In the genomic region with DNA sequence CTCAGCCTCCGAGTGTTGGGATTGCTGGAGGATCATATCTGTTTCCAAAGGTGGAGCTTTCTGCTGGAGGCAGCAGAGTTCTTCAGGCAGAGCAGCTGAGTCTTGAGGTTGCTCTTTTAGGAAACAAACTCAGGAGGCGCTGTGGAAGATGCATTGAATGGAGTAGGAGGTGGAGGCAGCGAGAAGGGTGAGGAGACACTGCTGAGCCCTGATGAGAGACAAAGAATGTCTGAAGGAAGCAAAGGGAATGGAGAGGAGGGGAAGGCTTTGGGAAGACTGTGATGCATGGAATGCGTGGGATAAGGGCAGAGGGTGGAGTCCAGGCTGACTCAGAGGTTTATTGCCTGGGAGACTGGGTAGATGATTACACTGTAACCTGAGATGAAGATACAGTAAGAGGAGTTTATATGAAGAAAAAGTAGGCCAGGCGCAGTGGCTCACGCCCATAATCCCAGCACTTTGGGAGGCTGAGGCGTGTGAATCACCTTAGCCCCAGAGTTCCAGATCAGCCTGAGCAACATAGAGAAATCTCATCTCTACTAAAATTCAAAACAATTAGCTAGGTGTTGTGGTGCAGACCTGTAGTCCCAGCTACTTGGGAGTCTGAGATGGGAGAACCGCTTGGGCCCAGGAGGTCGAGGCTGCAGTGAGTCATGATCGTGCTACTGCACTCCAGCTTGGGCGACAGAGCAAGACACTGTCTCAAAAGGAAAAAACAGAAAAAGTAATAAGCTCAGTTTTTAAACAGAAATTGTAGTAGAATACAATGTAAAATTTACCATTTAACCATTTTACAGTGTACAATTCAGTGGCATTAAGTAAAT, we compare ENCODE assay signal across 1 cellular context.
TF ChIP-seq lines count a peak whose summit lies in the region.

No MANE protein-coding gene starts in this region.

TF ChIP-seq in K562, 482 proteins besides CTCF, POLR2A, EP300 and RAD21 (continues in another document):
- 0 out of 4 replicates have a peak, but pooled peaks of 1 of the 2 experiments have one; percentile 41 for TF ChIP-seq KDM4B (IDR thresholded peaks at IDR 0.05; ENCODE audit: borderline replicate concordance in 2 of 2, low read depth in 1 of 2)
- no peak for TF ChIP-seq NR4A1 (CRISPR knock-in tag; IDR thresholded peaks at IDR 0.05)
- no peak for TF ChIP-seq NR4A1 (tag; IDR thresholded peaks at IDR 0.05)
- TF ChIP-seq HDAC1 (IDR thresholded peaks at IDR 0.05), result peak in 1 of 2 experiments; percentile 60; a peak in 2 of 4 replicates
- TF ChIP-seq, protein P1, sequence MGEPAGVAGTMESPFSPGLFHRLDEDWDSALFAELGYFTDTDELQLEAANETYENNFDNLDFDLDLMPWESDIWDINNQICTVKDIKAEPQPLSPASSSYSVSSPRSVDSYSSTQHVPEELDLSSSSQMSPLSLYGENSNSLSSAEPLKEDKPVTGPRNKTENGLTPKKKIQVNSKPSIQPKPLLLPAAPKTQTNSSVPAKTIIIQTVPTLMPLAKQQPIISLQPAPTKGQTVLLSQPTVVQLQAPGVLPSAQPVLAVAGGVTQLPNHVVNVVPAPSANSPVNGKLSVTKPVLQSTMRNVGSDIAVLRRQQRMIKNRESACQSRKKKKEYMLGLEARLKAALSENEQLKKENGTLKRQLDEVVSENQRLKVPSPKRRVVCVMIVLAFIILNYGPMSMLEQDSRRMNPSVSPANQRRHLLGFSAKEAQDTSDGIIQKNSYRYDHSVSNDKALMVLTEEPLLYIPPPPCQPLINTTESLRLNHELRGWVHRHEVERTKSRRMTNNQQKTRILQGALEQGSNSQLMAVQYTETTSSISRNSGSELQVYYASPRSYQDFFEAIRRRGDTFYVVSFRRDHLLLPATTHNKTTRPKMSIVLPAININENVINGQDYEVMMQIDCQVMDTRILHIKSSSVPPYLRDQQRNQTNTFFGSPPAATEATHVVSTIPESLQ (CRISPR knock-in tag; IDR thresholded peaks at IDR 0.05), result no peak
- TF ChIP-seq CREM (IDR thresholded peaks at IDR 0.05; ENCODE audit: low read depth), result peak; percentile 62
- no peak for TF ChIP-seq SRSF9 (IDR thresholded peaks at IDR 0.05; ENCODE audit: borderline replicate concordance, low read depth, low read length)
- TF ChIP-seq SP1 (CRISPR knock-in tag; IDR thresholded peaks at IDR 0.05), result peak; percentile 48; the same call in 1 of the 2 replicates
- no peak for TF ChIP-seq ZNF124 (CRISPR knock-in tag; IDR thresholded peaks at IDR 0.05)
- TF ChIP-seq, protein P2, sequence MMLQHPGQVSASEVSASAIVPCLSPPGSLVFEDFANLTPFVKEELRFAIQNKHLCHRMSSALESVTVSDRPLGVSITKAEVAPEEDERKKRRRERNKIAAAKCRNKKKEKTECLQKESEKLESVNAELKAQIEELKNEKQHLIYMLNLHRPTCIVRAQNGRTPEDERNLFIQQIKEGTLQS (IDR thresholded peaks at IDR 0.05), result peak; percentile 84
- TF ChIP-seq, protein P2 (CRISPR knock-in tag; conservative IDR thresholded peaks at IDR 0.05), result 0 out of 2 replicates have a peak, but pooled peaks have one; percentile 43
- peak; percentile 84 for TF ChIP-seq ADNP (tag; IDR thresholded peaks at IDR 0.05)
- peak; percentile 39 for TF ChIP-seq NFE2 (IDR thresholded peaks at IDR 0.05; ENCODE audit: low read depth)
- TF ChIP-seq, protein P3, sequence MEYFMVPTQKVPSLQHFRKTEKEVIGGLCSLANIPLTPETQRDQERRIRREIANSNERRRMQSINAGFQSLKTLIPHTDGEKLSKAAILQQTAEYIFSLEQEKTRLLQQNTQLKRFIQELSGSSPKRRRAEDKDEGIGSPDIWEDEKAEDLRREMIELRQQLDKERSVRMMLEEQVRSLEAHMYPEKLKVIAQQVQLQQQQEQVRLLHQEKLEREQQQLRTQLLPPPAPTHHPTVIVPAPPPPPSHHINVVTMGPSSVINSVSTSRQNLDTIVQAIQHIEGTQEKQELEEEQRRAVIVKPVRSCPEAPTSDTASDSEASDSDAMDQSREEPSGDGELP (CRISPR knock-in tag; IDR thresholded peaks at IDR 0.05; ENCODE audit: borderline replicate concordance), result peak; percentile 86
- TF ChIP-seq WHSC1 (IDR thresholded peaks at IDR 0.05; ENCODE audit: low read length), result no peak
- no peak for TF ChIP-seq SOX6 (IDR thresholded peaks at IDR 0.05)
- no peak for TF ChIP-seq TAF9B (IDR thresholded peaks at IDR 0.05; ENCODE audit: partially characterized antibody)
- peak; percentile 30; the same call in 1 of the 2 replicates for TF ChIP-seq L3MBTL2 (IDR thresholded peaks at IDR 0.05)
- no peak for TF ChIP-seq YY1 (IDR thresholded peaks at IDR 0.05; ENCODE audit: borderline replicate concordance in 1 of 3, control insufficient read depth in 1 of 3, extremely low read depth in 1 of 3, insufficient read depth in 3 of 3, insufficient read length in 1 of 3, insufficient replicate concordance in 2 of 3, low read depth in 1 of 3, low read length in 2 of 3)
- no peak for TF ChIP-seq TSC22D4 (tag; IDR thresholded peaks at IDR 0.05)
- 0 out of 2 replicates have a peak, but pooled peaks have one; percentile 6 for TF ChIP-seq ETV5 (CRISPR knock-in tag; IDR thresholded peaks at IDR 0.05; ENCODE audit: low read depth)
- TF ChIP-seq, protein P4, sequence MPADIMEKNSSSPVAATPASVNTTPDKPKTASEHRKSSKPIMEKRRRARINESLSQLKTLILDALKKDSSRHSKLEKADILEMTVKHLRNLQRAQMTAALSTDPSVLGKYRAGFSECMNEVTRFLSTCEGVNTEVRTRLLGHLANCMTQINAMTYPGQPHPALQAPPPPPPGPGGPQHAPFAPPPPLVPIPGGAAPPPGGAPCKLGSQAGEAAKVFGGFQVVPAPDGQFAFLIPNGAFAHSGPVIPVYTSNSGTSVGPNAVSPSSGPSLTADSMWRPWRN (IDR thresholded peaks at IDR 0.05; ENCODE audit: low read depth), result no peak; the same call in 1 of the 2 replicates
- TF ChIP-seq, protein P5, sequence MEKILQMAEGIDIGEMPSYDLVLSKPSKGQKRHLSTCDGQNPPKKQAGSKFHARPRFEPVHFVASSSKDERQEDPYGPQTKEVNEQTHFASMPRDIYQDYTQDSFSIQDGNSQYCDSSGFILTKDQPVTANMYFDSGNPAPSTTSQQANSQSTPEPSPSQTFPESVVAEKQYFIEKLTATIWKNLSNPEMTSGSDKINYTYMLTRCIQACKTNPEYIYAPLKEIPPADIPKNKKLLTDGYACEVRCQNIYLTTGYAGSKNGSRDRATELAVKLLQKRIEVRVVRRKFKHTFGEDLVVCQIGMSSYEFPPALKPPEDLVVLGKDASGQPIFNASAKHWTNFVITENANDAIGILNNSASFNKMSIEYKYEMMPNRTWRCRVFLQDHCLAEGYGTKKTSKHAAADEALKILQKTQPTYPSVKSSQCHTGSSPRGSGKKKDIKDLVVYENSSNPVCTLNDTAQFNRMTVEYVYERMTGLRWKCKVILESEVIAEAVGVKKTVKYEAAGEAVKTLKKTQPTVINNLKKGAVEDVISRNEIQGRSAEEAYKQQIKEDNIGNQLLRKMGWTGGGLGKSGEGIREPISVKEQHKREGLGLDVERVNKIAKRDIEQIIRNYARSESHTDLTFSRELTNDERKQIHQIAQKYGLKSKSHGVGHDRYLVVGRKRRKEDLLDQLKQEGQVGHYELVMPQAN (IDR thresholded peaks at IDR 0.05; ENCODE audit: borderline replicate concordance), result peak; percentile 66
- TF ChIP-seq MTA1 (IDR thresholded peaks at IDR 0.05; ENCODE audit: borderline replicate concordance), result peak; percentile 68; the same call in 1 of the 2 replicates
- 0 out of 2 replicates have a peak, but pooled peaks have one; percentile 15 for TF ChIP-seq NCOA1 (IDR thresholded peaks at IDR 0.05; ENCODE audit: low read depth)
- TF ChIP-seq MEF2D (tag; conservative IDR thresholded peaks at IDR 0.05; ENCODE audit: low read depth), result no peak
- TF ChIP-seq, protein P6, sequence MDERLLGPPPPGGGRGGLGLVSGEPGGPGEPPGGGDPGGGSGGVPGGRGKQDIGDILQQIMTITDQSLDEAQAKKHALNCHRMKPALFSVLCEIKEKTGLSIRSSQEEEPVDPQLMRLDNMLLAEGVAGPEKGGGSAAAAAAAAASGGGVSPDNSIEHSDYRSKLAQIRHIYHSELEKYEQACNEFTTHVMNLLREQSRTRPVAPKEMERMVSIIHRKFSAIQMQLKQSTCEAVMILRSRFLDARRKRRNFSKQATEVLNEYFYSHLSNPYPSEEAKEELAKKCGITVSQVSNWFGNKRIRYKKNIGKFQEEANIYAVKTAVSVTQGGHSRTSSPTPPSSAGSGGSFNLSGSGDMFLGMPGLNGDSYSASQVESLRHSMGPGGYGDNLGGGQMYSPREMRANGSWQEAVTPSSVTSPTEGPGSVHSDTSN (CRISPR knock-in tag; IDR thresholded peaks at IDR 0.05; ENCODE audit: low read depth), result no peak
- TF ChIP-seq, protein P6 (tag; conservative IDR thresholded peaks at IDR 0.05; ENCODE audit: low read depth), result no peak
- TF ChIP-seq RB1 (IDR thresholded peaks at IDR 0.05; ENCODE audit: low read depth), result no peak
- no peak for TF ChIP-seq RBM17 (IDR thresholded peaks at IDR 0.05; ENCODE audit: borderline replicate concordance, low read depth, low read length)
- no peak for TF ChIP-seq TBL1XR1 (IDR thresholded peaks at IDR 0.05; ENCODE audit: low read length in 2 of 2)
- TF ChIP-seq, protein P7, sequence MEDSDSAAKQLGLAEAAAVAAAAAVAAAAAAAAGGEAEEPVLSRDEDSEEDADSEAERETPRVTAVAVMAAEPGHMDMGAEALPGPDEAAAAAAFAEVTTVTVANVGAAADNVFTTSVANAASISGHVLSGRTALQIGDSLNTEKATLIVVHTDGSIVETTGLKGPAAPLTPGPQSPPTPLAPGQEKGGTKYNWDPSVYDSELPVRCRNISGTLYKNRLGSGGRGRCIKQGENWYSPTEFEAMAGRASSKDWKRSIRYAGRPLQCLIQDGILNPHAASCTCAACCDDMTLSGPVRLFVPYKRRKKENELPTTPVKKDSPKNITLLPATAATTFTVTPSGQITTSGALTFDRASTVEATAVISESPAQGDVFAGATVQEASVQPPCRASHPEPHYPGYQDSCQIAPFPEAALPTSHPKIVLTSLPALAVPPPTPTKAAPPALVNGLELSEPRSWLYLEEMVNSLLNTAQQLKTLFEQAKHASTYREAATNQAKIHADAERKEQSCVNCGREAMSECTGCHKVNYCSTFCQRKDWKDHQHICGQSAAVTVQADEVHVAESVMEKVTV (CRISPR knock-in tag; IDR thresholded peaks at IDR 0.05), result peak; percentile 8; the same call in 1 of the 2 replicates
- TF ChIP-seq KAT2B (IDR thresholded peaks at IDR 0.05; ENCODE audit: low read depth, low read length), result no peak
